Comparison of ENCODE assay signal across 12 cellular contexts in genomic region chr1:113255728-113256347, GRCh38.
DNase-seq lines count a peak whose midpoint lies in the region; ATAC-seq and TF ChIP-seq lines count a peak whose summit lies in the region.
"Had no signal": no experiment of that assay in that cellular context is flagged by ENCODE, and none has a peak within 500 bp of the region (broad histone marks: within the 10 kb centered on the region; RNA-seq: fewer than 3 reads in every experiment).

No MANE protein-coding gene starts in this region.

- H3K4me3 Mint-ChIP-seq in type B pancreatic cell: peak overlapping the region; percentile 74
- no peak overlapping the region for H3K4me3 Mint-ChIP-seq in activated T-cell treated with anti-CD3 and anti-CD28 coated beads, Interleukin-2, amount 50 U/mL, for 4 hours
- H3K4me3 Mint-ChIP-seq: activated T-helper 1 cell treated with anti-CD3 and anti-CD28 coated beads, Interleukin-12 subunit alpha, Interleukin-12 subunit beta, Interleukin-2, Interleukin-4 antibody, amounts not matched to agents 30 ng/mL and 10 ng/mL and 1 ng/mL, durations not matched to agents 14 hours and 24 hours and 36 hours had no signal

- intact Hi-C loops in body of pancreas (cut with DNase I): no loop called here

- DNase-seq in DMS53 (lab: John Stamatoyannopoulos, UW) (peak; percentile 45), DMS53 treated with DMSO at 0.1 percent for 48 hours (lab: John Stamatoyannopoulos, UW; ENCODE audit: unreplicated experiment) (no peak), body of pancreas (peak; percentile 44 to 82 (median 68)), lung (ENCODE audit: low spot score) (peak; percentile 31), type B pancreatic cell (ENCODE audit: extremely low spot score, unreplicated experiment) (no peak), WERI-Rb-1 (no peak), OCI-M2 (lab: John Stamatoyannopoulos, UW; ENCODE audit: unreplicated experiment) (no peak)
- no peak for DNase-seq in activated T-cell treated with anti-CD3 and anti-CD28 coated beads, Interleukin-2, amount 50 U/mL, for 4 hours
- DNase-seq: 8988T; activated CD4-positive, CD25-positive, alpha-beta regulatory T cell; stimulated activated naive CD4-positive, alpha-beta T cell had no signal

- peak overlapping the region; percentile 91 for H3K27ac Mint-ChIP-seq in type B pancreatic cell
- H3K27ac Mint-ChIP-seq: activated T-helper 1 cell treated with anti-CD3 and anti-CD28 coated beads, Interleukin-12 subunit alpha, Interleukin-12 subunit beta, Interleukin-2, Interleukin-4 antibody, amounts not matched to agents 30 ng/mL and 10 ng/mL and 1 ng/mL, durations not matched to agents 14 hours and 24 hours and 36 hours had no signal

- peaks cover 5% of the 10 kb centered on the region for H3K36me3 Mint-ChIP-seq in type B pancreatic cell
- H3K36me3 Mint-ChIP-seq in activated T-cell treated with anti-CD3 and anti-CD28 coated beads, Interleukin-2, amount 50 U/mL, for 4 hours (ENCODE audit: insufficient read depth): no peaks in the 10 kb centered on the region

- peaks cover 21% of the 10 kb centered on the region for H3K4me1 Mint-ChIP-seq in type B pancreatic cell (ENCODE audit: unreplicated experiment)
- no peaks in the 10 kb centered on the region for H3K4me1 Mint-ChIP-seq in activated T-cell treated with anti-CD3 and anti-CD28 coated beads, Interleukin-2, amount 50 U/mL, for 4 hours (ENCODE audit: low read depth)

- H3K27ac ChIP-seq in body of pancreas (peak overlapping the region; percentile 83 to 86 (median 84)), lung (ENCODE audit: low read depth in 1 of 2, low read length in 1 of 2) (peak overlapping the region in 1 of 2 donors; percentile 76), WERI-Rb-1 (no peak overlapping the region)

- H3K9me3 Mint-ChIP-seq in type B pancreatic cell: no peaks in the 10 kb centered on the region
- H3K9me3 Mint-ChIP-seq in activated T-cell treated with anti-CD3 and anti-CD28 coated beads, Interleukin-2, amount 50 U/mL, for 4 hours: no peaks in the 10 kb centered on the region
- H3K9me3 Mint-ChIP-seq: activated T-helper 1 cell treated with anti-CD3 and anti-CD28 coated beads, Interleukin-12 subunit alpha, Interleukin-12 subunit beta, Interleukin-2, Interleukin-4 antibody, amounts not matched to agents 30 ng/mL and 10 ng/mL and 1 ng/mL, durations not matched to agents 14 hours and 24 hours and 36 hours had no signal

- H3K4me3 ChIP-seq in body of pancreas (no peak overlapping the region), lung (no peak overlapping the region), WERI-Rb-1 (ENCODE audit: low read depth, low read length) (no peak overlapping the region)

- TF ChIP-seq CTCF in body of pancreas (IDR thresholded peaks at IDR 0.05) (no peak), lung (IDR thresholded peaks at IDR 0.05; ENCODE audit: control extremely low read depth, extremely low read depth) (no peak), type B pancreatic cell (conservative IDR thresholded peaks at IDR 0.05) (no peak), WERI-Rb-1 (IDR thresholded peaks at IDR 0.05; ENCODE audit: low read depth, low read length) (no peak)

- H3K27me3 ChIP-seq in body of pancreas (no peaks in the 10 kb centered on the region), lung (ENCODE audit: control insufficient read depth, insufficient read depth) (no peaks in the 10 kb centered on the region), WERI-Rb-1 (ENCODE audit: insufficient read depth, low read depth, severe bottlenecking) (peaks cover 41% of the 10 kb centered on the region)

- no peaks in the 10 kb centered on the region for H3K9me3 ChIP-seq in body of pancreas
- H3K9me3 ChIP-seq in lung (ENCODE audit: control insufficient read depth in 2 of 2, insufficient read depth in 1 of 2, low read length in 1 of 2): no peaks in the 10 kb centered on the region
- H3K9me3 ChIP-seq in WERI-Rb-1 (ENCODE audit: severe bottlenecking): no peaks in the 10 kb centered on the region

- H3K4me1 ChIP-seq in body of pancreas (peaks cover 56% of the 10 kb centered on the region), lung (ENCODE audit: control insufficient read depth in 2 of 2, insufficient read depth in 2 of 2, low read length in 2 of 2) (peaks cover 0 to 1% of the 10 kb centered on the region in 2 donors)

- WGBS in body of pancreas, 2 donors: 19 to 24% methylated on average over 8 of the region's 8 CpGs
- WGBS in lung, 2 donors: 43 to 57% methylated on average over 8 of the region's 8 CpGs

- H3K27me3 Mint-ChIP-seq in type B pancreatic cell: no peaks in the 10 kb centered on the region
- peaks cover 19% of the 10 kb centered on the region for H3K27me3 Mint-ChIP-seq in activated T-cell treated with anti-CD3 and anti-CD28 coated beads, Interleukin-2, amount 50 U/mL, for 4 hours (ENCODE audit: low read depth)

- TF ChIP-seq POLR2A in body of pancreas (IDR thresholded peaks at IDR 0.05): peak in 2 of 3 donors; percentile 17

- H3K36me3 ChIP-seq in body of pancreas (replicated peaks in 1 of 2; ENCODE audit: insufficient read depth in 1 of 2, low read depth in 2 of 2): no peaks in the 10 kb centered on the region
- no peaks in the 10 kb centered on the region for H3K36me3 ChIP-seq in lung (ENCODE audit: control insufficient read depth in 2 of 2, insufficient read depth in 2 of 2, low read length in 2 of 2)
- no peaks in the 10 kb centered on the region for H3K36me3 ChIP-seq in WERI-Rb-1

- ATAC-seq in body of pancreas (peak; percentile 92), lung (ENCODE audit: insufficient read depth, low FRiP score) (no peak)
- no peak for ATAC-seq in activated T-cell treated with anti-CD3 and anti-CD28 coated beads, Interleukin-2, amount 50 U/mL, for 4 hours

Comparison
In these comparisons a context has a peak if more than half of its experiments do, and no peak if none do; other contexts are left out.
1. DNase-seq: peak in DMS53 (single experiment), body of pancreas (4 of 4) and lung (single experiment); none in DMS53 treated with DMSO at 0.1 percent for 48 hours (single experiment), type B pancreatic cell (single experiment), activated T-cell treated with anti-CD3 and anti-CD28 coated beads, Interleukin-2, amount 50 U/mL, for 4 hours (single experiment), WERI-Rb-1 (single experiment) and OCI-M2 (single experiment).